ENCODE assay signal across 18 cellular contexts in the genomic region with DNA sequence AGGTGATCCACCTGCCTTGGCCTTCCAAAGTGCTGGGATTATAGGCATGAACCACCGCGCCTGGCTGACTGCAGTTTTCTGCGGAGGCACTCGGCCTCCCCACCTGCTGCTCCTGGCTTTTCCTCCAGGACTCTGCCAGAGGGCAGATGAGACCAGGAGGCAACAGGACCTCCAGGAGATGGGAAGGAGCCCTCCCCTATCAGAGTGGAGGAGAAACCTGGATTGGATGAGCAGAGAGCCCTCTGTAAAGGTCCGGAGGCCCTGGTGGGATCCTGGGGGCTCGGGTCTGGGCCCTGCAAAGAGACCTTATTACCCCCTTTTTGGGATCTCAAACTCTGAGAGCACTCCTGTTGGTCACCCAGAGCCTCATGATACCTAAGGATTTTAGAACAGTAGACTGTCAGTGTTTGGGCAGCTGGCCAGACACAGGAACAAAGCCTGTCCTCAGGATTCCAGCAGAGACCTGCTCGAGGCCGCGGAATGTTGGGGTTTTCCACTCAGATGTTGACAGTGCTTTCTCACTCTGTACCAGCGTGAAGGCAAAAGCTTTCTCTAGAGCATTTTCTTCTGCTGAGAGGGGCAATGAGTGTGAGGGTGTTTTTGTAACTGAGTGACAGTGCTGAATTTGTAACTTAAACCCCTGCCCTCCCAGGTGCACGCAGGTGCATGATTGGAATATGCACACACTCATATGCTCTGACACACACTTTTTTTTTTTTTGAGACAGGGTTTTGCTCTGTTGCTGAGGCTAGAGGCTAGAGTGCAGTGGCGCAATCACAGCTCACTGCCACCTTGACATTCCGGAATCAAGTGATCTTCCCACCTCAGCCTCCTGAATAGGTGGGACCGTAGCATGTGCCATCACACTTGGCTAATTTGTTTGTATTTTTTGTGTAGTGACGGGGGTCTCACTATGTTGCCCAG. TPM values are rescaled to one million over a fixed set of nuclear protein-coding genes. Genes with fewer than 3 reads are reported as not detected.
DNase-seq lines count a peak whose midpoint lies in the region; ATAC-seq and TF ChIP-seq lines count a peak whose summit lies in the region.
"Had no signal": no experiment of that assay in that cellular context is flagged by ENCODE, and none has a peak within 500 bp of the region (broad histone marks: within the 10 kb centered on the region; RNA-seq: fewer than 3 reads in every experiment).

No MANE protein-coding gene starts in this region.

- TF ChIP-seq CTCF in Calu3 (IDR thresholded peaks at IDR 0.05; ENCODE audit: unreplicated experiment) = no peak
- no peak for TF ChIP-seq CTCF in MCF 10A (IDR thresholded peaks at IDR 0.05; ENCODE audit: unreplicated experiment)
- TF ChIP-seq CTCF in lower lobe of right lung (IDR thresholded peaks at IDR 0.05) = no peak
- TF ChIP-seq CTCF in spleen (IDR thresholded peaks at IDR 0.05 in 8 of 11, conservative IDR thresholded peaks at IDR 0.05 in 3 of 11) = no peak

- no peak overlapping the region for H3K27ac ChIP-seq in lower lobe of right lung
- H3K27ac ChIP-seq in spleen = no peak overlapping the region
- H3K27ac ChIP-seq: BLaER1 treated with 17β-estradiol and CSF1 and Interleukin-3, amounts not matched to agents 10 nM and 100 nM; parathyroid adenoma; SJCRH30 had no signal

- H3K36me3 ChIP-seq in lower lobe of right lung (no peaks in the 10 kb centered on the region), spleen (no peaks in the 10 kb centered on the region)
- H3K36me3 ChIP-seq: BLaER1 treated with 17β-estradiol and CSF1 and Interleukin-3, amounts not matched to agents 10 nM and 100 nM; SJCRH30 had no signal

- WGBS in spleen, 5 donors = 88 to 94% (median 89%) methylated on average over 15 of the region's 15 CpGs

- H3K4me3 ChIP-seq in lower lobe of right lung (no peak overlapping the region), spleen (no peak overlapping the region)
- H3K4me3 ChIP-seq: BLaER1 treated with 17β-estradiol and CSF1 and Interleukin-3, amounts not matched to agents 10 nM and 100 nM; lung; SJCRH30 had no signal

- POLR2A ChIA-PET in MCF 10A (lab: Yijun Ruan, JAX) = interaction anchor here (0.6 kb wide), 2 partner anchors 92 to 251 kb away, joined by 3 to 4 read pairs; no protein-coding TSS in a partner anchor

- ATAC-seq in lower lobe of right lung = peak; percentile 74 to 82
- ATAC-seq in HG03108 (IDR thresholded peaks at IDR 0.05; ENCODE audit: unreplicated experiment) = no peak
- ATAC-seq: WTC11 had no signal

- H3K36me3 Mint-ChIP-seq in Calu3 (ENCODE audit: insufficient read depth, unreplicated experiment) (no peaks in the 10 kb centered on the region), MCF 10A (ENCODE audit: insufficient read depth, unreplicated experiment) (no peaks in the 10 kb centered on the region)
- H3K36me3 Mint-ChIP-seq: WTC11 had no signal

- CTCF ChIA-PET in Calu3 (lab: Charles Lee) = interaction anchor here (0.7 to 0.8 kb wide), 3 partner anchors 26 to 646 kb away, joined by 3 to 4 read pairs (median 3); no protein-coding TSS in a partner anchor
- CTCF ChIA-PET in MCF 10A (lab: Yijun Ruan, JAX) = no interaction called here

- H3K4me1 Mint-ChIP-seq in Calu3 (ENCODE audit: low read depth, unreplicated experiment) (peaks cover 10% of the 10 kb centered on the region), MCF 10A (ENCODE audit: insufficient read depth, unreplicated experiment) (no peaks in the 10 kb centered on the region)

- H3K9me3 Mint-ChIP-seq in Calu3 (ENCODE audit: low read depth, unreplicated experiment) (no peaks in the 10 kb centered on the region), MCF 10A (ENCODE audit: unreplicated experiment) (no peaks in the 10 kb centered on the region)
- H3K9me3 Mint-ChIP-seq: WTC11 had no signal

- H3K4me3 Mint-ChIP-seq in Calu3 (ENCODE audit: low read depth, unreplicated experiment) (no peak overlapping the region), MCF 10A (ENCODE audit: unreplicated experiment) (no peak overlapping the region)
- H3K4me3 Mint-ChIP-seq: WTC11 had no signal

- BruUV-seq in Calu3 (replicated peaks; lab: Mats Ljungman, UMichigan) (no TSS peak), MCF 10A (replicated peaks; lab: Mats Ljungman, UMichigan) (no TSS peak)

- no peaks in the 10 kb centered on the region for H3K9me3 ChIP-seq in lower lobe of right lung
- no peaks in the 10 kb centered on the region for H3K9me3 ChIP-seq in spleen
- H3K9me3 ChIP-seq: BLaER1 treated with 17β-estradiol and CSF1 and Interleukin-3, amounts not matched to agents 10 nM and 100 nM; SJCRH30 had no signal

- intact Hi-C loops in Calu3 (cut with micrococcal nuclease; ENCODE audit: unreplicated experiment) = no loop called here
- intact Hi-C loops in MCF 10A (cut with micrococcal nuclease) = no loop called here
- intact Hi-C loops in lower lobe of right lung (cut with DNase I) = no loop called here
- intact Hi-C loops in spleen (cut with DNase I; ENCODE audit: low total_unique reads) = no loop called here

- no peak for TF ChIP-seq POLR2A in spleen (IDR thresholded peaks at IDR 0.05)

- H3K27ac Mint-ChIP-seq in Calu3 (ENCODE audit: unreplicated experiment) (no peak overlapping the region), MCF 10A (ENCODE audit: low read depth, unreplicated experiment) (no peak overlapping the region)
- H3K27ac Mint-ChIP-seq: WTC11 had no signal

- H3K4me1 ChIP-seq in lower lobe of right lung (no peaks in the 10 kb centered on the region), spleen (no peaks in the 10 kb centered on the region)
- H3K4me1 ChIP-seq: parathyroid adenoma, SJCRH30 had no signal

- H3K27me3 ChIP-seq in lower lobe of right lung (ENCODE audit: low read depth) = peaks cover 20% of the 10 kb centered on the region
- H3K27me3 ChIP-seq in spleen (replicated peaks in 1 of 7) = peaks cover 0 to 68% (median 3%) of the 10 kb centered on the region in 7 donors
- H3K27me3 ChIP-seq: BLaER1 treated with 17β-estradiol and CSF1 and Interleukin-3, amounts not matched to agents 10 nM and 100 nM had no signal

- DNase-seq in Calu3 (peak; percentile 62), NCI-H2107 (lab: John Stamatoyannopoulos, UW) (peak; percentile 25), MCF 10A (ENCODE audit: unreplicated experiment) (peak; percentile 68), lower lobe of right lung (no peak), NK-92 (lab: John Stamatoyannopoulos, UW; ENCODE audit: unreplicated experiment) (no peak), spleen (no peak)
- DNase-seq in stimulated activated CD8-positive, alpha-beta memory T cell treated with anti-CD3 and anti-CD28 coated beads, Interleukin-4, amount 100 ng/mL, for 48 hours = no peak
- DNase-seq: activated T-cell treated with anti-CD3 and anti-CD28 coated beads, Interleukin-2, amount 50 U/mL, for 1 hour; aorta; Karpas-422; NCI-H2227 treated with DMSO at 0.1 percent for 48 hours; stimulated activated naive CD4-positive, alpha-beta T cell had no signal

- H3K27me3 Mint-ChIP-seq in Calu3 (ENCODE audit: unreplicated experiment) (peaks cover 19% of the 10 kb centered on the region), MCF 10A (ENCODE audit: insufficient read depth, unreplicated experiment) (peaks cover 25% of the 10 kb centered on the region)

RNA-seq across cellular contexts. Expression of a gene that starts 48.4 kb away (rescaled TPM):
- total RNA-seq in Calu3 (2022) (not detected in 2 replicates), MCF 10A (2022) (not detected in 2 replicates), lower lobe of right lung (not detected), spleen (under 1 TPM in 1 of 7 donors, not detected in 6; 0.93 TPM)
- polyA plus RNA-seq in spleen = 1 to 10 TPM in 1 of 3 donors, under 1 TPM in 2; 0.10 to 2.2 (median 0.76) TPM
- polyA plus RNA-seq: lung had no signal

Comparison
In these comparisons a context has a peak if more than half of its experiments do, and no peak if none do; other contexts are left out.
1. DNase-seq: peak in Calu3 (single experiment), NCI-H2107 (single experiment) and MCF 10A (single experiment); none in lower lobe of right lung (single experiment), NK-92 (single experiment), stimulated activated CD8-positive, alpha-beta memory T cell treated with anti-CD3 and anti-CD28 coated beads, Interleukin-4, amount 100 ng/mL, for 48 hours (single experiment) and spleen (single experiment).